In the genomic region with DNA sequence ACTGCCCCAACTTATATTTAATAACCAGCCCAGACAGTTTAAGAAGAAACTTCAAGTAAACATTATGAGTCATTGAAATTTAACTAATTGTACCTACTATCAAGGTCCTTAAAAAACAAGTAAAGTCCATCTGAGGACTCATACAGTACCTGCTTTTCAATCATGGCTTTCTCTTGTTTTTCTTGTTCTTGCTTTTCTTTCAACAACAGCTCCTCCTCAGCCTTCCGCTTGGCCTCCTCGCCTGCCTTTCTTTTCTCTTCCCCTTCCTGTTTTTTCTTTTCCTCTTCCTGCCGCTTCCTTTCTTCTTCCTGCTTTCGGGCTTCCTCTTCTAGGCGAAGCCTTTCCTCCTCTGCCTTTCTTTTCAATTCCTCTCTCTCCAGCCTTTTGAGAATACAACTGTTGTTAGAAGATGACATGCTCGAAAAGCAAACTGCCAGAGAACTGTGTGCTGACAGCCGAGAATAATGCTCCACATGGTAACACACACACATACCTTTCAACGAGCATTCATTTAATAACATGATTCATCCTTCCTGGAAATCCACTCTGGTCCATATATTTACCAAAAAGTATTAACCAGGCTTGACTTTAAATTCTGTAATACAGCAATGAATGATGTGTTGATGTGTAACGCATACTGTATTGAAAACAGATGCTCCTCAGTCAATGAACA, we compare ENCODE assay signal across 18 cellular contexts. TPM values are rescaled to one million over a fixed set of nuclear protein-coding genes. Genes with fewer than 3 reads are reported as not detected.
DNase-seq lines count a peak whose midpoint lies in the region; ATAC-seq, FAIRE-seq and TF ChIP-seq lines count a peak whose summit lies in the region.
"Had no signal": no experiment of that assay in that cellular context is flagged by ENCODE, and none has a peak within 500 bp of the region (broad histone marks: within the 10 kb centered on the region; RNA-seq: fewer than 3 reads in every experiment).

No MANE protein-coding gene starts in this region.

- CTCF ChIA-PET in HCT116 (lab: Charles Lee): no interaction called here
- CTCF ChIA-PET in activated CD8-positive, alpha-beta memory T cell treated with anti-CD3 and anti-CD28 coated beads, Interleukin-2, amount 10 ng/mL, durations not matched to agents 7 days and 5 days (lab: Charles Lee): no interaction called here

- no peak overlapping the region for H3K27ac ChIP-seq in HCT116 (ENCODE audit: low read depth, low read length)
- no peak overlapping the region for H3K27ac ChIP-seq in astrocyte (ENCODE audit: low read depth, low read length)
- H3K27ac ChIP-seq in neural cell (ENCODE audit: low read length): peak overlapping the region; percentile 37
- no peak overlapping the region for H3K27ac ChIP-seq in effector memory CD4-positive, alpha-beta T cell (ENCODE audit: insufficient read depth, low read length, poor library complexity, severe bottlenecking)
- H3K27ac ChIP-seq: BLaER1 had no signal

- TF ChIP-seq POLR2A in HCT116 (IDR thresholded peaks at IDR 0.05; ENCODE audit: borderline replicate concordance, extremely low read depth, insufficient read depth, insufficient read length): no peak

- no peaks in the 10 kb centered on the region for H3K36me3 ChIP-seq in HCT116 (ENCODE audit: control insufficient read depth in 1 of 2, insufficient read depth in 2 of 2, low read length in 2 of 2)
- H3K36me3 ChIP-seq in astrocyte (ENCODE audit: insufficient read depth, low read length): no peaks in the 10 kb centered on the region
- no peaks in the 10 kb centered on the region for H3K36me3 ChIP-seq in neural cell (ENCODE audit: insufficient read depth, low read length)
- no peaks in the 10 kb centered on the region for H3K36me3 ChIP-seq in effector memory CD4-positive, alpha-beta T cell (ENCODE audit: control insufficient read depth, insufficient read depth, low read length)
- H3K36me3 ChIP-seq: BLaER1 had no signal

- H3K27me3 Mint-ChIP-seq in astrocyte (ENCODE audit: low read depth, unreplicated experiment): no peaks in the 10 kb centered on the region
- peaks cover 3% of the 10 kb centered on the region for H3K27me3 Mint-ChIP-seq in activated CD8-positive, alpha-beta memory T cell treated with anti-CD3 and anti-CD28 coated beads, Interleukin-2, amount 10 ng/mL, durations not matched to agents 7 days and 5 days

- no peak overlapping the region for H2AFZ ChIP-seq in HCT116 (ENCODE audit: low read depth, low read length, poor library complexity, severe bottlenecking)
- no peak overlapping the region for H2AFZ ChIP-seq in astrocyte (ENCODE audit: low read depth, low read length)
- no peak overlapping the region for H2AFZ ChIP-seq in neural cell (ENCODE audit: low read depth, low read length)

- no peak overlapping the region for H3K4me3 ChIP-seq in HCT116 (replicated peaks in 1 of 2; ENCODE audit: low read depth in 1 of 2, low read length in 2 of 2)
- no peak overlapping the region for H3K4me3 ChIP-seq in astrocyte (ENCODE audit: insufficient read depth, low read depth, low read length)
- H3K4me3 ChIP-seq in neural cell (ENCODE audit: low read length): no peak overlapping the region
- no peak overlapping the region for H3K4me3 ChIP-seq in effector memory CD4-positive, alpha-beta T cell (ENCODE audit: insufficient read depth, low read depth, low read length, poor library complexity, severe bottlenecking)
- H3K4me3 ChIP-seq: BLaER1 had no signal

- H3K9ac ChIP-seq in HCT116 (ENCODE audit: low read length) (no peak overlapping the region), astrocyte (ENCODE audit: low read length) (no peak overlapping the region), neural cell (ENCODE audit: low read length) (no peak overlapping the region)
- H3K9ac ChIP-seq: BLaER1 had no signal

- H3K79me2 ChIP-seq in HCT116 (ENCODE audit: insufficient read depth, low read length): no peaks in the 10 kb centered on the region
- H3K79me2 ChIP-seq in astrocyte (ENCODE audit: insufficient read depth, low read length): no peaks in the 10 kb centered on the region
- H3K79me2 ChIP-seq in neural cell (replicated peaks; ENCODE audit: insufficient read depth, low read length): no peaks in the 10 kb centered on the region

- no peaks in the 10 kb centered on the region for H3F3A ChIP-seq in neural cell (ENCODE audit: insufficient read depth, low read length, poor library complexity, severe bottlenecking)

- FAIRE-seq in astrocyte (lab: Jason Lieb, UNC): peak; percentile 92

- no peak overlapping the region for H3K4me3 Mint-ChIP-seq in astrocyte (ENCODE audit: unreplicated experiment)
- no peak overlapping the region for H3K4me3 Mint-ChIP-seq in activated CD8-positive, alpha-beta memory T cell treated with anti-CD3 and anti-CD28 coated beads, Interleukin-2, amount 10 ng/mL, durations not matched to agents 7 days and 5 days
- H3K4me3 Mint-ChIP-seq: CD4-positive, alpha-beta memory T cell; H9 had no signal

- H3K36me3 Mint-ChIP-seq in astrocyte (ENCODE audit: low read depth, unreplicated experiment): no peaks in the 10 kb centered on the region
- no peaks in the 10 kb centered on the region for H3K36me3 Mint-ChIP-seq in activated CD8-positive, alpha-beta memory T cell treated with anti-CD3 and anti-CD28 coated beads, Interleukin-2, amount 10 ng/mL, durations not matched to agents 7 days and 5 days

- RAD21 ChIA-PET in HCT116 (lab: Charles Lee; ENCODE audit: low non-redundant PET in 1 of 2, low total read pairs in 2 of 2, uncharacterized antibody in 2 of 2, unreplicated experiment in 2 of 2): no interaction called here

- H3K4me2 ChIP-seq in HCT116 (ENCODE audit: low read length) (no peak overlapping the region), astrocyte (ENCODE audit: low read length) (no peak overlapping the region), neural cell (ENCODE audit: low read length) (no peak overlapping the region)
- H3K4me2 ChIP-seq: BLaER1 had no signal

- no peak for TF ChIP-seq CTCF in HCT116 (IDR thresholded peaks at IDR 0.05 in 2 of 3, conservative IDR thresholded peaks at IDR 0.05 in 1 of 3; ENCODE audit: borderline replicate concordance in 1 of 3, insufficient read depth in 1 of 3, low read depth in 2 of 3, low read length in 2 of 3)
- no peak for TF ChIP-seq CTCF in astrocyte (IDR thresholded peaks at IDR 0.05; ENCODE audit: insufficient read depth, low read depth, low read length)
- no peak for TF ChIP-seq CTCF in neural cell (IDR thresholded peaks at IDR 0.05; ENCODE audit: poor library complexity, severe bottlenecking)

- H3K9me3 ChIP-seq in HCT116 (ENCODE audit: control insufficient read depth in 1 of 2, insufficient read depth in 1 of 2, low read depth in 1 of 2, low read length in 2 of 2) (no peaks in the 10 kb centered on the region), astrocyte (ENCODE audit: insufficient read depth, low read depth, low read length) (peaks cover 5% of the 10 kb centered on the region), neural cell (ENCODE audit: low read length) (no peaks in the 10 kb centered on the region)
- no peaks in the 10 kb centered on the region for H3K9me3 ChIP-seq in effector memory CD4-positive, alpha-beta T cell (ENCODE audit: control insufficient read depth, low read length)

- no peaks in the 10 kb centered on the region for H3K9me2 ChIP-seq in HCT116 (ENCODE audit: insufficient read depth)
- no peaks in the 10 kb centered on the region for H3K9me2 ChIP-seq in neural cell (ENCODE audit: insufficient read depth, low read length)

- H3K27me3 ChIP-seq in HCT116 (ENCODE audit: insufficient read depth, low read length) (no peaks in the 10 kb centered on the region), astrocyte (ENCODE audit: insufficient read depth, low read length) (no peaks in the 10 kb centered on the region), neural cell (ENCODE audit: insufficient read depth, low read depth, low read length) (no peaks in the 10 kb centered on the region)
- no peaks in the 10 kb centered on the region for H3K27me3 ChIP-seq in effector memory CD4-positive, alpha-beta T cell (replicated peaks; ENCODE audit: control insufficient read depth, insufficient read depth, low read length, poor library complexity, severe bottlenecking)
- H3K27me3 ChIP-seq: BLaER1 had no signal

- no TSS peak for BruUV-seq in HCT116 (replicated peaks; lab: Mats Ljungman, UMichigan)

- no peak for TF ChIP-seq EP300 in neural cell (conservative IDR thresholded peaks at IDR 0.05; ENCODE audit: poor library complexity, severe bottlenecking)

- H4K20me1 ChIP-seq in HCT116 (ENCODE audit: insufficient read depth) (no peaks in the 10 kb centered on the region), astrocyte (ENCODE audit: insufficient read depth, low read length) (no peaks in the 10 kb centered on the region), neural cell (ENCODE audit: insufficient read depth) (no peaks in the 10 kb centered on the region)
- H4K20me1 ChIP-seq: BLaER1 had no signal

- TF ChIP-seq RAD21 in HCT116 (IDR thresholded peaks at IDR 0.05; ENCODE audit: low read depth) (no peak), neural cell (conservative IDR thresholded peaks at IDR 0.05) (no peak)

- DNase-seq in AG20443 (ENCODE audit: low spot score) (peak; percentile 24), HCT116 (ENCODE audit: low read depth, low spot score) (no peak), astrocyte (ENCODE audit: low read depth) (no peak)
- no peak for DNase-seq in effector memory CD4-positive, alpha-beta T cell
- DNase-seq in activated CD8-positive, alpha-beta memory T cell treated with anti-CD3 and anti-CD28 coated beads, Interleukin-2, amount 10 ng/mL, durations not matched to agents 7 days and 5 days: no peak
- DNase-seq: Calu3; CD4-positive, alpha-beta memory T cell; EL; H9; NCI-H1092 treated with DMSO at 0.1 percent for 48 hours; NCI-H1694; NCI-H2081 treated with DMSO at 0.1 percent for 48 hours; NCI-H524; RPMI8226; SHP77 treated with DMSO at 0.1 percent for 48 hours had no signal

- intact Hi-C loops in HCT116 (cut with micrococcal nuclease): no loop called here

- POLR2A ChIA-PET in HCT116 (lab: Charles Lee): no interaction called here

- H3K4me1 Mint-ChIP-seq in astrocyte (ENCODE audit: low read depth, unreplicated experiment): peaks cover 5% of the 10 kb centered on the region
- no peaks in the 10 kb centered on the region for H3K4me1 Mint-ChIP-seq in activated CD8-positive, alpha-beta memory T cell treated with anti-CD3 and anti-CD28 coated beads, Interleukin-2, amount 10 ng/mL, durations not matched to agents 7 days and 5 days
- H3K4me1 Mint-ChIP-seq: CD4-positive, alpha-beta memory T cell; H9 had no signal

- ATAC-seq in HCT116 (no peak), HG03520 (IDR thresholded peaks at IDR 0.05; ENCODE audit: unreplicated experiment) (no peak)
- no peak for ATAC-seq in activated CD8-positive, alpha-beta memory T cell treated with anti-CD3 and anti-CD28 coated beads, Interleukin-2, amount 10 ng/mL, durations not matched to agents 7 days and 5 days

- peaks cover 30% of the 10 kb centered on the region for H3K9me3 Mint-ChIP-seq in astrocyte (ENCODE audit: unreplicated experiment)
- H3K9me3 Mint-ChIP-seq in activated CD8-positive, alpha-beta memory T cell treated with anti-CD3 and anti-CD28 coated beads, Interleukin-2, amount 10 ng/mL, durations not matched to agents 7 days and 5 days (ENCODE audit: low read depth): peaks cover 4% of the 10 kb centered on the region

- H3K4me1 ChIP-seq in HCT116 (ENCODE audit: control insufficient read depth in 1 of 2, insufficient read depth in 2 of 2, low read length in 2 of 2): no peaks in the 10 kb centered on the region
- H3K4me1 ChIP-seq in astrocyte (ENCODE audit: insufficient read depth, low read length): no peaks in the 10 kb centered on the region
- no peaks in the 10 kb centered on the region for H3K4me1 ChIP-seq in effector memory CD4-positive, alpha-beta T cell (ENCODE audit: control insufficient read depth, insufficient read depth, low read length, poor library complexity, severe bottlenecking)

- H3K27ac Mint-ChIP-seq in astrocyte (ENCODE audit: unreplicated experiment): no peak overlapping the region
- H3K27ac Mint-ChIP-seq in activated CD8-positive, alpha-beta memory T cell treated with anti-CD3 and anti-CD28 coated beads, Interleukin-2, amount 10 ng/mL, durations not matched to agents 7 days and 5 days: no peak overlapping the region
- H3K27ac Mint-ChIP-seq: CD4-positive, alpha-beta memory T cell; H9 had no signal

RNA-seq across cellular contexts. Expression of gene BCLAF3, which starts 25.2 kb away (rescaled TPM):
- 5.3 TPM for total RNA-seq in HCT116 (2021; ENCODE audit: unreplicated experiment)
- 1.7 and 1.8 TPM in 2 replicates for polyA plus RNA-seq in HCT116 (2012)
- 8.3 and 9.9 TPM in 2 replicates for total RNA-seq in astrocyte
- 34.6 and 148 TPM in 2 replicates for polyA plus RNA-seq in neural cell
- 43.6 and 54.3 TPM in 2 replicates for polyA minus RNA-seq in neural cell
- total RNA-seq in activated CD8-positive, alpha-beta memory T cell treated with anti-CD3 and anti-CD28 coated beads, Interleukin-2, amount 10 ng/mL, durations not matched to agents 7 days and 5 days: 1 to 10 TPM; 5.5 to 7.6 TPM
